ENCODE assay signal across 8 cellular contexts in the genomic region with DNA sequence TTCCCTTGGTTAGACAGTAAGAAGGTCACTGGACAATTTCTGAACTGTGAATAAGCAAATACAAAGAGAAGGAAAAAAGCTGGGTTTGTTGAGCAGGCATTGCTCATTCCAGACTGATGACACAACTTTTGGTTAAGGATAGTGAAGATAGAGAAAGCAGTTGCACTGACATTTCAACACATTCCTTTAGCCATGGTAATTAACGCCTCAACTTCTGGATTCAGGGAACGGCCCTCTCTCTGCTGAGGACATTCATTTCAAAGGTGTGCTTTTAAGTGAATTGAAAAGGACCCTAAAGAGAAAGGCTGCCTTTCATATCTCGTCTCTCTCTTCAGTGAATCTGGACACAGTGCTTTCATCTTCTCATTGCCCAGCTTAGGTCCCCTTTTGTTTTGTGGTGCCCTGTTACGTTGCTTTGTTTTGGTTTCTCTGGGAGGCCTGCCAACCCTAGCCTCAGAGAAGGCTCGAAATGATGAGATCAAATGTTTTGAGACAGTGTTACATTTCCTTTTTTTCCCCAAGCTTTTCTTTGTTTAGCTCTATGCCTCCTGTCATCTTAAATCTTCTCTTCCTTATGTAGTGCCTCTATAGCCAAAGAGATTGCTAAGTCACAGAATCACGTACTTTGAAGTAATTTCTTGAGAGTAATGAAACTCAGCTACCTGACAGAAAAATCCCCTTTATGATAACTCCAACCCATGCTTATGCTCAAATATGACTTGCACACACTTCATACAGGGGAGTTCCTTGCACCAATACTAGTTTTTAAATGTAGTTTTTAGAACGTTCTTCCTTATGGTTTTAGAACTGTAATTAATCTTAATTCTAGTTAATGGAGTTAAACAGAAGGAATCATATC.
DNase-seq lines count a peak whose midpoint lies in the region; ATAC-seq and TF ChIP-seq lines count a peak whose summit lies in the region.

No MANE protein-coding gene starts in this region.

- H3K27ac Mint-ChIP-seq in CD8-positive, alpha-beta memory T cell, result peak overlapping the region; percentile 30 to 81 (median 67)

- H3K27ac ChIP-seq in CD8-positive, alpha-beta memory T cell (ENCODE audit: low read depth, low read length), result no peak overlapping the region

- H3K27me3 Mint-ChIP-seq in CD8-positive, alpha-beta memory T cell, result peaks cover 3 to 8% of the 10 kb centered on the region in 2 donors

- DNase-seq in CD8-positive, alpha-beta memory T cell, result peak in 2 of 5 donors; percentile 44 to 79
- DNase-seq in HEK293T (ENCODE audit: extremely low spot score) (no peak), globus pallidus (ENCODE audit: low spot score) (peak; percentile 38), NCI-H2196 treated with DMSO at 0.1 percent for 48 hours (lab: John Stamatoyannopoulos, UW; ENCODE audit: unreplicated experiment) (no peak), NCI-H1694 (lab: John Stamatoyannopoulos, UW) (no peak)
- peak; percentile 7 for DNase-seq in activated CD4-positive, alpha-beta T cell treated with anti-CD3 and anti-CD28 coated beads, Interleukin-2, amount 50 U/mL, for 1 hour
- DNase-seq in stimulated activated naive CD4-positive, alpha-beta T cell treated with Interleukin-2 at 50 U/mL for 16 hours (lab: John Stamatoyannopoulos, UW), result peak; percentile 1

- CTCF ChIA-PET in CD8-positive, alpha-beta memory T cell (lab: Charles Lee), result interaction anchor here (1.2 kb wide), 1 partner anchor 17 kb away, joined by 3 read pairs; no protein-coding TSS in a partner anchor
- CTCF ChIA-PET in HEK293T (lab: Yijun Ruan, JAX), result no interaction called here

- no peaks in the 10 kb centered on the region for H3K27me3 ChIP-seq in CD8-positive, alpha-beta memory T cell (ENCODE audit: insufficient read depth, low read length, poor library complexity, severe bottlenecking)

- no peaks in the 10 kb centered on the region for H3K36me3 ChIP-seq in CD8-positive, alpha-beta memory T cell (ENCODE audit: insufficient read depth, low read length)

- H3K36me3 Mint-ChIP-seq in CD8-positive, alpha-beta memory T cell, result no peaks in the 10 kb centered on the region

- no peaks in the 10 kb centered on the region for H3K9me3 ChIP-seq in CD8-positive, alpha-beta memory T cell (ENCODE audit: low read length)

- POLR2A ChIA-PET in CD8-positive, alpha-beta memory T cell (lab: Charles Lee), result interaction anchor here (2.2 kb wide), 1 partner anchor 18 kb away, joined by 7 read pairs; no protein-coding TSS in a partner anchor
- POLR2A ChIA-PET in HEK293T (lab: Yijun Ruan, JAX), result no interaction called here

- ATAC-seq in GM19023 (IDR thresholded peaks at IDR 0.05; ENCODE audit: unreplicated experiment), result no peak

- peak overlapping the region in 6 of 7 donors; percentile 3 to 57 (median 38) for H3K4me3 Mint-ChIP-seq in CD8-positive, alpha-beta memory T cell

- peaks cover 38 to 49% (median 38%) of the 10 kb centered on the region in 3 donors for H3K4me1 Mint-ChIP-seq in CD8-positive, alpha-beta memory T cell

- no peaks in the 10 kb centered on the region for H3K9me3 Mint-ChIP-seq in CD8-positive, alpha-beta memory T cell

- peaks cover 42% of the 10 kb centered on the region for H3K4me1 ChIP-seq in CD8-positive, alpha-beta memory T cell (ENCODE audit: insufficient read depth, low read length)

- H3K4me3 ChIP-seq in CD8-positive, alpha-beta memory T cell (ENCODE audit: low read length), result no peak overlapping the region

TF ChIP-seq in HEK293T, 16 proteins besides CTCF, POLR2A, EP300 and RAD21:
- TF ChIP-seq BHLHE40 (IDR thresholded peaks at IDR 0.05; ENCODE audit: borderline replicate concordance), result no peak
- TF ChIP-seq, protein P1, sequence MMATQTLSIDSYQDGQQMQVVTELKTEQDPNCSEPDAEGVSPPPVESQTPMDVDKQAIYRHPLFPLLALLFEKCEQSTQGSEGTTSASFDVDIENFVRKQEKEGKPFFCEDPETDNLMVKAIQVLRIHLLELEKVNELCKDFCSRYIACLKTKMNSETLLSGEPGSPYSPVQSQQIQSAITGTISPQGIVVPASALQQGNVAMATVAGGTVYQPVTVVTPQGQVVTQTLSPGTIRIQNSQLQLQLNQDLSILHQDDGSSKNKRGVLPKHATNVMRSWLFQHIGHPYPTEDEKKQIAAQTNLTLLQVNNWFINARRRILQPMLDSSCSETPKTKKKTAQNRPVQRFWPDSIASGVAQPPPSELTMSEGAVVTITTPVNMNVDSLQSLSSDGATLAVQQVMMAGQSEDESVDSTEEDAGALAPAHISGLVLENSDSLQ (IDR thresholded peaks at IDR 0.05), result peak; percentile 52; the same call in 1 of the 2 replicates

Comparison
In these comparisons a context has a peak if more than half of its experiments do, and no peak if none do; other contexts are left out.
1. DNase-seq: peak in activated CD4-positive, alpha-beta T cell treated with anti-CD3 and anti-CD28 coated beads, Interleukin-2, amount 50 U/mL, for 1 hour (single experiment), globus pallidus (single experiment) and stimulated activated naive CD4-positive, alpha-beta T cell treated with Interleukin-2 at 50 U/mL for 16 hours (single experiment); none in HEK293T (single experiment), NCI-H2196 treated with DMSO at 0.1 percent for 48 hours (single experiment) and NCI-H1694 (single experiment).